In genomic region chr15:41921167-41921566, GRCh38 we compare ENCODE assay signal across 15 cellular contexts. TPM values are rescaled to one million over a fixed set of nuclear protein-coding genes. Genes with fewer than 3 reads are reported as not detected.
DNase-seq lines count a peak whose midpoint lies in the region; ATAC-seq and TF ChIP-seq lines count a peak whose summit lies in the region.
"Had no signal": no experiment of that assay in that cellular context is flagged by ENCODE, and none has a peak within 500 bp of the region (broad histone marks: within the 10 kb centered on the region; RNA-seq: fewer than 3 reads in every experiment).

No MANE protein-coding gene starts in this region.

- no peak overlapping the region for H3K27ac ChIP-seq in CD4-positive, CD25-positive, alpha-beta regulatory T cell (ENCODE audit: insufficient read depth, low read length, poor library complexity, severe bottlenecking)
- H3K27ac ChIP-seq in heart right ventricle (peak overlapping the region; percentile 44 to 87 (median 76)), smooth muscle cell (ENCODE audit: low read depth) (no peak overlapping the region)
- H3K27ac ChIP-seq: suprapubic skin had no signal

- H3K36me3 ChIP-seq in CD4-positive, CD25-positive, alpha-beta regulatory T cell (ENCODE audit: control insufficient read depth, insufficient read depth, low read length): peaks cover 33% of the 10 kb centered on the region
- H3K36me3 ChIP-seq in heart right ventricle (peaks cover 0 to 67% (median 9%) of the 10 kb centered on the region in 9 donors), smooth muscle cell (ENCODE audit: low read depth) (no peaks in the 10 kb centered on the region)

- no peak overlapping the region for H3K4me3 Mint-ChIP-seq in CD4-positive, CD25-positive, alpha-beta regulatory T cell

- ATAC-seq in CD4-positive, CD25-positive, alpha-beta regulatory T cell (ENCODE audit: low read depth in 2 of 2): no peak
- ATAC-seq in heart right ventricle (peak in 7 of 8 donors; percentile 19 to 75 (median 31)), HG03196 (IDR thresholded peaks at IDR 0.05; ENCODE audit: unreplicated experiment) (no peak)

- no peak for DNase-seq in CD4-positive, CD25-positive, alpha-beta regulatory T cell
- peak; percentile 41 for DNase-seq in amniotic epithelial cell (ENCODE audit: low read depth)
- no peak for DNase-seq in heart right ventricle
- DNase-seq in retina: peak; percentile 49
- DNase-seq in head of caudate nucleus: no peak
- no peak for DNase-seq in activated gamma-delta T cell treated with Interleukin-2 at 50 U/mL for 16 hours
- no peak for DNase-seq in smooth muscle cell (lab: John Stamatoyannopoulos, UW; ENCODE audit: unreplicated experiment)
- DNase-seq: activated CD8-positive, alpha-beta memory T cell treated with anti-CD3 and anti-CD28 coated beads for 24 hours; anterior cingulate cortex; mesendoderm; NCI-H146; NCI-H510A treated with DMSO at 0.1 percent for 48 hours had no signal

- H3K4me3 ChIP-seq in CD4-positive, CD25-positive, alpha-beta regulatory T cell (ENCODE audit: low read depth, low read length): no peak overlapping the region
- H3K4me3 ChIP-seq in heart right ventricle: peak overlapping the region in 2 of 10 donors; percentile 2 to 12
- no peak overlapping the region for H3K4me3 ChIP-seq in smooth muscle cell
- H3K4me3 ChIP-seq: suprapubic skin had no signal

- WGBS in heart right ventricle, 2 donors: 19 to 28% methylated on average over 9 of the region's 9 CpGs
- 87% methylated on average over 9 of the region's 9 CpGs for WGBS in smooth muscle cell (ENCODE audit: low lambda C conversion rate)

- intact Hi-C loops in heart right ventricle (cut with DNase I): loop anchor here in 3 of 10 donors (2.0 to 10.0 kb wide), 3 partner anchors 36 to 134 kb away; no protein-coding TSS in a partner anchor
- intact Hi-C loops in head of caudate nucleus (cut with DNase I): no loop called here

- no peaks in the 10 kb centered on the region for H3K9me3 ChIP-seq in CD4-positive, CD25-positive, alpha-beta regulatory T cell (ENCODE audit: control insufficient read depth in 2 of 2, low read length in 2 of 2)
- H3K9me3 ChIP-seq in heart right ventricle: no peaks in the 10 kb centered on the region
- no peaks in the 10 kb centered on the region for H3K9me3 ChIP-seq in smooth muscle cell (replicated peaks; ENCODE audit: low read depth)
- H3K9me3 ChIP-seq: suprapubic skin had no signal

- H3K9me3 Mint-ChIP-seq in CD4-positive, CD25-positive, alpha-beta regulatory T cell: peaks cover 0 to 1% (median 0%) of the 10 kb centered on the region in 7 donors
- H3K9me3 Mint-ChIP-seq: activated T-helper 2 cell treated with anti-CD3 and anti-CD28 coated beads, Interferon-gamma antibody, Interleukin-2, Interleukin-4, amounts not matched to agents 10 μg/mL and 5 μg/mL and 100 μg/mL, durations not matched to agents 14 hours and 24 hours and 36 hours had no signal

- no peaks in the 10 kb centered on the region for H3K79me2 ChIP-seq in smooth muscle cell (ENCODE audit: low read depth)

- peak overlapping the region in 2 of 3 donors; percentile 51 to 64 for H3K27ac Mint-ChIP-seq in CD4-positive, CD25-positive, alpha-beta regulatory T cell
- H3K27ac Mint-ChIP-seq: activated T-helper 2 cell treated with anti-CD3 and anti-CD28 coated beads, Interferon-gamma antibody, Interleukin-2, Interleukin-4, amounts not matched to agents 10 μg/mL and 5 μg/mL and 100 μg/mL, durations not matched to agents 14 hours and 24 hours and 36 hours had no signal

- peaks cover 21% of the 10 kb centered on the region for H3K36me3 Mint-ChIP-seq in CD4-positive, CD25-positive, alpha-beta regulatory T cell

- no peak overlapping the region for H2AFZ ChIP-seq in smooth muscle cell (ENCODE audit: low read depth)

- no peak overlapping the region for H3K9ac ChIP-seq in smooth muscle cell (ENCODE audit: low read depth)

- no peaks in the 10 kb centered on the region for H3K27me3 ChIP-seq in CD4-positive, CD25-positive, alpha-beta regulatory T cell (ENCODE audit: control insufficient read depth, insufficient read depth, low read length)
- no peaks in the 10 kb centered on the region for H3K27me3 ChIP-seq in heart right ventricle
- no peaks in the 10 kb centered on the region for H3K27me3 ChIP-seq in smooth muscle cell (ENCODE audit: low read depth)
- H3K27me3 ChIP-seq: suprapubic skin had no signal

- H3F3A ChIP-seq in smooth muscle cell (ENCODE audit: low read depth): peaks cover 12% of the 10 kb centered on the region

- H3K4me1 ChIP-seq in CD4-positive, CD25-positive, alpha-beta regulatory T cell (ENCODE audit: control insufficient read depth, insufficient read depth, low read length, poor library complexity, severe bottlenecking): peaks cover under 1% of the 10 kb centered on the region
- H3K4me1 ChIP-seq in heart right ventricle: peaks cover 36 to 100% (median 96%) of the 10 kb centered on the region in 9 donors
- no peaks in the 10 kb centered on the region for H3K4me1 ChIP-seq in smooth muscle cell (ENCODE audit: low read depth)

- peaks cover 47% of the 10 kb centered on the region for H4K20me1 ChIP-seq in smooth muscle cell (ENCODE audit: low read depth)

- no peaks in the 10 kb centered on the region for H3K27me3 Mint-ChIP-seq in CD4-positive, CD25-positive, alpha-beta regulatory T cell

- H3K4me2 ChIP-seq in smooth muscle cell: no peak overlapping the region

- TF ChIP-seq CTCF in heart right ventricle (IDR thresholded peaks at IDR 0.05): no peak
- no peak for TF ChIP-seq CTCF in smooth muscle cell (IDR thresholded peaks at IDR 0.05; ENCODE audit: borderline replicate concordance, insufficient read depth, poor library complexity, severe bottlenecking)

- H3K4me1 Mint-ChIP-seq in CD4-positive, CD25-positive, alpha-beta regulatory T cell: peaks cover 7 to 18% (median 12%) of the 10 kb centered on the region in 4 donors

RNA-seq across cellular contexts. Expression of gene SPTBN5, which starts 27.3 kb away (rescaled TPM):
- total RNA-seq in CD4-positive, CD25-positive, alpha-beta regulatory T cell: 2.7 TPM
- polyA plus RNA-seq in CD4-positive, CD25-positive, alpha-beta regulatory T cell: under 1 TPM in 1 of 4 donors, not detected in 3; 0.26 TPM
- total RNA-seq in heart right ventricle: 1 to 10 TPM; 1.6 to 5.9 (median 2.4) TPM
- 1 to 10 TPM in 1 of 2 donors, under 1 TPM in 1; 0.94 to 8.7 TPM for polyA plus RNA-seq in heart right ventricle
- 0.04 and 0.13 TPM in 2 replicates for total RNA-seq in smooth muscle cell
- polyA plus RNA-seq in smooth muscle cell: 0.08 and 1.1 TPM in 2 replicates

RNA-seq across cellular contexts. Expression of gene EHD4, which starts 51.2 kb away (rescaled TPM):
- total RNA-seq in CD4-positive, CD25-positive, alpha-beta regulatory T cell: 57.8 TPM
- 10 to 100 TPM in 3 of 4 donors, 1 to 10 TPM in 1; 9.3 to 14.2 (median 13.5) TPM for polyA plus RNA-seq in CD4-positive, CD25-positive, alpha-beta regulatory T cell
- total RNA-seq in heart right ventricle (10 to 100 TPM; 29.8 to 62.7 (median 46.6) TPM), smooth muscle cell (11.5 TPM in 2 replicates)
- polyA plus RNA-seq in heart right ventricle (10 to 100 TPM; 23.4 to 24.2 TPM), smooth muscle cell (15.8 and 19.2 TPM in 2 replicates)

Comparison
In these comparisons a context has a peak if more than half of its experiments do, and no peak if none do; other contexts are left out.
1. ATAC-seq: peak in heart right ventricle (7 of 8); none in CD4-positive, CD25-positive, alpha-beta regulatory T cell (0 of 2) and HG03196 (single experiment).
2. DNase-seq: peak in amniotic epithelial cell (single experiment) and retina (single experiment); none in CD4-positive, CD25-positive, alpha-beta regulatory T cell (0 of 3), heart right ventricle (0 of 2), head of caudate nucleus (0 of 42), activated gamma-delta T cell treated with Interleukin-2 at 50 U/mL for 16 hours (single experiment) and smooth muscle cell (single experiment).
3. H3K27ac ChIP-seq: peak in heart right ventricle (10 of 10); none in CD4-positive, CD25-positive, alpha-beta regulatory T cell (single experiment) and smooth muscle cell (single experiment).